ENCODE assay signal across 1 cellular context in the genomic region with DNA sequence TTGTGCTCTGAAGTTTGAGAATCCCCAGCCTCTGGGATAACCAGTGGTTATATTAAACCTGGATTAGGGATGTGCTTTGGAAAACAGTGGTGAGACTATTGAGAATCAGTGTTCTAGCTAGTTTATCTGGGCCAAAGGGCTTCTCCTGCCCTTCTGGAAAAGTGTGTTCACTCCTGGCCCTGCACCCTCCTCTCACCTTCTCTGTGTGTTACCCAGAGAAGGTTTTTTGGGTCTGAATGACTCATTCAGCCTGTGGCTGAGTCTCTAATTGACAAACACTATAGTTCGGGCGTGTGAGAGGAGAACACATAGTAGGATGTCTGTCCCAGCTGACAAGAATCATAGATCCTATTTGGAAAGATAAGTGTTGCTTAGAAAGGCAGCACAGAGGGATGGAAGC.
TF ChIP-seq lines count a peak whose summit lies in the region.

No MANE protein-coding gene starts in this region.

TF ChIP-seq in HCT116, 20 proteins besides CTCF, POLR2A, EP300 and RAD21:
- TF ChIP-seq FOSL1 (IDR thresholded peaks at IDR 0.05; ENCODE audit: low read depth) = 0 out of 2 replicates have a peak, but pooled peaks have one; percentile 23
- TF ChIP-seq, protein P1, sequence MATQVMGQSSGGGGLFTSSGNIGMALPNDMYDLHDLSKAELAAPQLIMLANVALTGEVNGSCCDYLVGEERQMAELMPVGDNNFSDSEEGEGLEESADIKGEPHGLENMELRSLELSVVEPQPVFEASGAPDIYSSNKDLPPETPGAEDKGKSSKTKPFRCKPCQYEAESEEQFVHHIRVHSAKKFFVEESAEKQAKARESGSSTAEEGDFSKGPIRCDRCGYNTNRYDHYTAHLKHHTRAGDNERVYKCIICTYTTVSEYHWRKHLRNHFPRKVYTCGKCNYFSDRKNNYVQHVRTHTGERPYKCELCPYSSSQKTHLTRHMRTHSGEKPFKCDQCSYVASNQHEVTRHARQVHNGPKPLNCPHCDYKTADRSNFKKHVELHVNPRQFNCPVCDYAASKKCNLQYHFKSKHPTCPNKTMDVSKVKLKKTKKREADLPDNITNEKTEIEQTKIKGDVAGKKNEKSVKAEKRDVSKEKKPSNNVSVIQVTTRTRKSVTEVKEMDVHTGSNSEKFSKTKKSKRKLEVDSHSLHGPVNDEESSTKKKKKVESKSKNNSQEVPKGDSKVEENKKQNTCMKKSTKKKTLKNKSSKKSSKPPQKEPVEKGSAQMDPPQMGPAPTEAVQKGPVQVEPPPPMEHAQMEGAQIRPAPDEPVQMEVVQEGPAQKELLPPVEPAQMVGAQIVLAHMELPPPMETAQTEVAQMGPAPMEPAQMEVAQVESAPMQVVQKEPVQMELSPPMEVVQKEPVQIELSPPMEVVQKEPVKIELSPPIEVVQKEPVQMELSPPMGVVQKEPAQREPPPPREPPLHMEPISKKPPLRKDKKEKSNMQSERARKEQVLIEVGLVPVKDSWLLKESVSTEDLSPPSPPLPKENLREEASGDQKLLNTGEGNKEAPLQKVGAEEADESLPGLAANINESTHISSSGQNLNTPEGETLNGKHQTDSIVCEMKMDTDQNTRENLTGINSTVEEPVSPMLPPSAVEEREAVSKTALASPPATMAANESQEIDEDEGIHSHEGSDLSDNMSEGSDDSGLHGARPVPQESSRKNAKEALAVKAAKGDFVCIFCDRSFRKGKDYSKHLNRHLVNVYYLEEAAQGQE (IDR thresholded peaks at IDR 0.05; ENCODE audit: low read depth) = no peak
TF ChIP-seq in HCT116: peak in this region for 1.
